14 cellular contexts compared by ENCODE assay signal in the genomic region with DNA sequence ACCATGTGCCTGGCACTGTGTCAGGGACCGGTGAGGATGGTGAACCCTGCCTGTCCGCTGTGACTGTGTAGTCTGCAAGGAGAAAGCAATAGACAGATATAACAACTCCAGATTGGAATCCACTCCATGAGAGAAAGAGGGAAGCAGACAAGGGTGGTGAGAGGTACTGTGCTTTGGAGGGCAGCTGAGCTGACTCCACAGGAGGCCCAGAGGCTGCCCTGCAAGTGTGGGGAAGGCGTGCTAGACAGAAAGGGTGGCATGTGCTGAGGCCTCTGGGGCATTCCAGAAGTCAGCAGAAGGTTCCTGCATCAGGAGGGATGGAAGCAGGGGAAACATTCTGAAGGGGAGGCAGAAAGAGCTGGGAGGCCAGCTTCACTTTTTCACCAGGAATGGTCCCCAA. TPM values are rescaled to one million over a fixed set of nuclear protein-coding genes. Genes with fewer than 3 reads are reported as not detected.
DNase-seq lines count a peak whose midpoint lies in the region; ATAC-seq, FAIRE-seq and TF ChIP-seq lines count a peak whose summit lies in the region.
"Had no signal": no experiment of that assay in that cellular context is flagged by ENCODE, and none has a peak within 500 bp of the region (broad histone marks: within the 10 kb centered on the region; RNA-seq: fewer than 3 reads in every experiment).

No MANE protein-coding gene starts in this region.

- H3K27ac ChIP-seq in SK-N-SH (ENCODE audit: low read depth in 2 of 2, low read length in 1 of 2) (peak overlapping the region in 1 of 2 experiments; percentile 88; a peak in 2 of 4 replicates), neural progenitor cell (no peak overlapping the region)
- H3K27ac ChIP-seq: BLaER1 treated with 17β-estradiol and CSF1 and Interleukin-3, amounts not matched to agents 10 nM and 100 nM had no signal

- no peaks in the 10 kb centered on the region for H3K27me3 ChIP-seq in SK-N-SH (ENCODE audit: insufficient read depth)
- no peaks in the 10 kb centered on the region for H3K27me3 ChIP-seq in neural progenitor cell
- H3K27me3 ChIP-seq: BLaER1 treated with 17β-estradiol and CSF1 and Interleukin-3, amounts not matched to agents 10 nM and 100 nM had no signal

- H3K9ac ChIP-seq in SK-N-SH (peak overlapping the region; percentile 38), neural progenitor cell (no peak overlapping the region)
- H3K9ac ChIP-seq: BLaER1 treated with 17β-estradiol and CSF1 and Interleukin-3, amounts not matched to agents 10 nM and 100 nM had no signal

- no peaks in the 10 kb centered on the region for H3K9me2 ChIP-seq in SK-N-SH

- H3K36me3 ChIP-seq in SK-N-SH (replicated peaks in 1 of 2; ENCODE audit: control insufficient read depth in 1 of 2, insufficient read depth in 2 of 2, low read length in 1 of 2): no peaks in the 10 kb centered on the region
- no peaks in the 10 kb centered on the region for H3K36me3 ChIP-seq in neural progenitor cell
- H3K36me3 ChIP-seq in mucosa of descending colon (ENCODE audit: low read depth): no peaks in the 10 kb centered on the region
- H3K36me3 ChIP-seq: BLaER1 treated with 17β-estradiol and CSF1 and Interleukin-3, amounts not matched to agents 10 nM and 100 nM had no signal

- H3K4me3 Mint-ChIP-seq in HFFc6: no peak overlapping the region; the same call in 1 of the 2 replicates
- peak overlapping the region; percentile 5 for H3K4me3 Mint-ChIP-seq in neural progenitor cell

- H3K9me3 ChIP-seq in SK-N-SH (no peaks in the 10 kb centered on the region), neural progenitor cell (ENCODE audit: low read depth) (no peaks in the 10 kb centered on the region), mucosa of descending colon (no peaks in the 10 kb centered on the region)
- H3K9me3 ChIP-seq: BLaER1 treated with 17β-estradiol and CSF1 and Interleukin-3, amounts not matched to agents 10 nM and 100 nM had no signal

- no peak for TF ChIP-seq CTCF in HFFc6 (IDR thresholded peaks at IDR 0.05)
- no peak for TF ChIP-seq CTCF in SK-N-SH (IDR thresholded peaks at IDR 0.05)
- TF ChIP-seq CTCF in neural progenitor cell (IDR thresholded peaks at IDR 0.05): no peak
- TF ChIP-seq CTCF in mucosa of descending colon (IDR thresholded peaks at IDR 0.05): no peak

- POLR2A ChIA-PET in SK-N-SH (lab: Yijun Ruan, JAX): no interaction called here

- H3K27ac Mint-ChIP-seq in HFFc6 (peak overlapping the region; percentile 76), neural progenitor cell (no peak overlapping the region)

- H3K4me1 ChIP-seq in SK-N-SH (ENCODE audit: control insufficient read depth in 1 of 2, insufficient read depth in 2 of 2, low read depth in 1 of 2, low read length in 1 of 2): peaks cover 10 to 40% of the 10 kb centered on the region in 2 experiments
- H3K4me1 ChIP-seq in neural progenitor cell: peaks cover 10% of the 10 kb centered on the region
- H3K4me1 ChIP-seq in mucosa of descending colon (ENCODE audit: low read depth): no peaks in the 10 kb centered on the region

- WGBS in SK-N-SH (ENCODE audit: low lambda C conversion rate): 84% methylated on average over 3 of the region's 3 CpGs

- DNase-seq in HFFc6 (no peak), SK-N-SH (no peak), neural progenitor cell (ENCODE audit: low spot score) (no peak), urothelium cell line (ENCODE audit: low spot score) (no peak), mucosa of descending colon (no peak), NCI-H187 treated with DMSO at 0.1 percent for 48 hours (lab: John Stamatoyannopoulos, UW) (no peak)
- DNase-seq: DMS 273 treated with DMSO at 0.1 percent for 48 hours; NCI-H1048; NK-92 treated with Interleukin-12 subunit alpha and Interleukin-12 subunit beta, amount 100 ng/mL, for 24 hours had no signal

- CTCF ChIA-PET in SK-N-SH (lab: Yijun Ruan, JAX): interaction anchor here (1.3 to 1.5 kb wide), 2 partner anchors 14 to 318 kb away, joined by 4 read pairs; no protein-coding TSS in a partner anchor

- no peaks in the 10 kb centered on the region for H4K20me1 ChIP-seq in SK-N-SH (ENCODE audit: insufficient read depth)
- H4K20me1 ChIP-seq in neural progenitor cell (ENCODE audit: low read depth): no peaks in the 10 kb centered on the region
- H4K20me1 ChIP-seq: BLaER1 treated with 17β-estradiol and CSF1 and Interleukin-3, amounts not matched to agents 10 nM and 100 nM had no signal

- H3K4me3 ChIP-seq in SK-N-SH (ENCODE audit: low read depth in 2 of 2, low read length in 1 of 2): no peak overlapping the region
- H3K4me3 ChIP-seq in neural progenitor cell: no peak overlapping the region
- H3K4me3 ChIP-seq in mucosa of descending colon: no peak overlapping the region
- H3K4me3 ChIP-seq: BLaER1 treated with 17β-estradiol and CSF1 and Interleukin-3, amounts not matched to agents 10 nM and 100 nM; K562 had no signal

- peak overlapping the region; percentile 58 for H3K4me2 ChIP-seq in SK-N-SH
- no peak overlapping the region for H3K4me2 ChIP-seq in neural progenitor cell
- H3K4me2 ChIP-seq: BLaER1 treated with 17β-estradiol and CSF1 and Interleukin-3, amounts not matched to agents 10 nM and 100 nM had no signal

- H3K36me3 Mint-ChIP-seq in HFFc6 (ENCODE audit: low read depth) (peaks cover 23% of the 10 kb centered on the region; the same call in 1 of the 2 replicates), neural progenitor cell (no peaks in the 10 kb centered on the region)

- H3K27me3 Mint-ChIP-seq in HFFc6 (ENCODE audit: insufficient read depth) (peaks cover 1% of the 10 kb centered on the region), neural progenitor cell (ENCODE audit: insufficient read depth, low read depth) (peaks cover 2% of the 10 kb centered on the region)

- H2AFZ ChIP-seq in SK-N-SH (ENCODE audit: low read depth): no peak overlapping the region
- no peak overlapping the region for H2AFZ ChIP-seq in neural progenitor cell (replicated peaks)

- H3F3A ChIP-seq in SK-N-SH (replicated peaks; ENCODE audit: insufficient read depth) (peaks cover 37% of the 10 kb centered on the region), neural progenitor cell (ENCODE audit: low read depth) (no peaks in the 10 kb centered on the region)

- H3K9me3 Mint-ChIP-seq in HFFc6 (no peaks in the 10 kb centered on the region), neural progenitor cell (peaks cover 3% of the 10 kb centered on the region)

- intact Hi-C loops in mucosa of descending colon (cut with DNase I, micrococcal nuclease): no loop called here

- no peaks in the 10 kb centered on the region for H3K79me2 ChIP-seq in SK-N-SH (ENCODE audit: insufficient read depth)
- H3K79me2 ChIP-seq in neural progenitor cell (ENCODE audit: low read depth): no peaks in the 10 kb centered on the region

- no peak for TF ChIP-seq RAD21 in SK-N-SH (IDR thresholded peaks at IDR 0.05; ENCODE audit: low read length)

- peaks cover 80% of the 10 kb centered on the region for H3K4me1 Mint-ChIP-seq in HFFc6 (ENCODE audit: low read depth)
- H3K4me1 Mint-ChIP-seq in neural progenitor cell: peaks cover 20% of the 10 kb centered on the region

- ATAC-seq in mucosa of descending colon (no peak), GM18861 (IDR thresholded peaks at IDR 0.05; ENCODE audit: unreplicated experiment) (no peak)
- ATAC-seq: K562 had no signal

- peak; percentile 83 for FAIRE-seq in urothelium cell line (lab: Jason Lieb, UNC)
- FAIRE-seq: H54, K562 had no signal

- no peak for TF ChIP-seq EP300 in SK-N-SH (IDR thresholded peaks at IDR 0.05; ENCODE audit: borderline replicate concordance in 1 of 2, low read depth in 1 of 2, low read length in 1 of 2)

TF ChIP-seq in SK-N-SH, 30 proteins besides CTCF, POLR2A, EP300 and RAD21:
- TF ChIP-seq, protein P1, sequence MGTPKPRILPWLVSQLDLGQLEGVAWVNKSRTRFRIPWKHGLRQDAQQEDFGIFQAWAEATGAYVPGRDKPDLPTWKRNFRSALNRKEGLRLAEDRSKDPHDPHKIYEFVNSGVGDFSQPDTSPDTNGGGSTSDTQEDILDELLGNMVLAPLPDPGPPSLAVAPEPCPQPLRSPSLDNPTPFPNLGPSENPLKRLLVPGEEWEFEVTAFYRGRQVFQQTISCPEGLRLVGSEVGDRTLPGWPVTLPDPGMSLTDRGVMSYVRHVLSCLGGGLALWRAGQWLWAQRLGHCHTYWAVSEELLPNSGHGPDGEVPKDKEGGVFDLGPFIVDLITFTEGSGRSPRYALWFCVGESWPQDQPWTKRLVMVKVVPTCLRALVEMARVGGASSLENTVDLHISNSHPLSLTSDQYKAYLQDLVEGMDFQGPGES (IDR thresholded peaks at IDR 0.05; ENCODE audit: low read depth, low read length): no peak
- TF ChIP-seq RXRA (IDR thresholded peaks at IDR 0.05; ENCODE audit: borderline replicate concordance, low read depth) (no peak), FOXJ3 (CRISPR knock-in tag; IDR thresholded peaks at IDR 0.05) (no peak), RCOR1 (IDR thresholded peaks at IDR 0.05; ENCODE audit: low read length) (no peak), EZH2phosphoT487 (IDR thresholded peaks at IDR 0.05; ENCODE audit: borderline replicate concordance, low read depth) (no peak)

RNA-seq across cellular contexts. Expression of a gene that starts 39.3 kb away (rescaled TPM):
- 10 to 100 TPM; 14.5 to 43.3 (median 34.9) TPM for total RNA-seq in HFFc6 (2021; fragmentation: NEBNext Ultra II Directional; extraction: Animal tissue kit (Norgen Biotek cat#: 25700))
- 0.31 and 0.99 TPM in 2 replicates for polyA plus RNA-seq in SK-N-SH (2012; rRNA removed)
- 0.36 and 0.47 TPM in 2 replicates for polyA plus RNA-seq in SK-N-SH (2012; cell fraction: cytosol; rRNA removed)
- polyA plus RNA-seq in SK-N-SH (2012; cell fraction: nucleus; rRNA removed): 0.60 and 0.76 TPM in 2 replicates
- total RNA-seq in neural progenitor cell (ENCODE audit: low replicate concordance) (not detected in 2 replicates), mucosa of descending colon (under 1 TPM; 0.23 to 0.57 (median 0.29) TPM)
- total RNA-seq: HT-29, K562 had no signal
- polyA plus RNA-seq: K562 had no signal

Comparison
In these comparisons a context has a peak if more than half of its experiments do, and no peak if none do; other contexts are left out.
1. RNA of a gene that starts 39.3 kb away (total RNA-seq): 14.5 to 43.3 TPM in HFFc6; 0.23 to 0.57 TPM in mucosa of descending colon and not detected in neural progenitor cell; every median in the first group is over 4 times any median in the second.